In genomic region chr17:63399856-63400255, GRCh38 we compare ENCODE assay signal across 17 cellular contexts. TPM values are rescaled to one million over a fixed set of nuclear protein-coding genes. Genes with fewer than 3 reads are reported as not detected.
A peak's percentile ranks its signal among the peaks of the same experiment; 100 is the strongest.
DNase-seq lines count a peak whose midpoint lies in the region; ATAC-seq, FAIRE-seq and TF ChIP-seq lines count a peak whose summit lies in the region.
"Had no signal": no experiment of that assay in that cellular context is flagged by ENCODE, and none has a peak within 500 bp of the region (broad histone marks: within the 10 kb centered on the region; RNA-seq: fewer than 3 reads in every experiment).

No MANE protein-coding gene starts in this region.

- H3K4me2 ChIP-seq in astrocyte (ENCODE audit: low read length) (no peak overlapping the region), GM23338 (no peak overlapping the region)

- H3K9me3 ChIP-seq in astrocyte (ENCODE audit: insufficient read depth, low read depth, low read length) (no peaks in the 10 kb centered on the region), sigmoid colon (no peaks in the 10 kb centered on the region)

- H3K4me3 ChIP-seq in astrocyte (ENCODE audit: insufficient read depth, low read depth, low read length) = no peak overlapping the region
- H3K4me3 ChIP-seq in sigmoid colon = no peak overlapping the region
- H3K4me3 ChIP-seq in GM23338 = no peak overlapping the region

- H4K20me1 ChIP-seq in astrocyte (ENCODE audit: insufficient read depth, low read length) (peaks cover 8% of the 10 kb centered on the region), GM23338 (replicated peaks; ENCODE audit: insufficient read depth) (no peaks in the 10 kb centered on the region)

- TF ChIP-seq POLR2A in sigmoid colon (IDR thresholded peaks at IDR 0.05) = no peak

- intact Hi-C loops in left ventricle myocardium superior (cut with micrococcal nuclease) = loop anchor here (10.0 kb wide), 3 partner anchors 125 to 725 kb away; no protein-coding TSS in a partner anchor
- intact Hi-C loops in sigmoid colon (cut with DNase I) = loop anchor here (10.0 kb wide), 1 partner anchor 405 kb away; no protein-coding TSS in a partner anchor

- DNase-seq in GM04504 (ENCODE audit: low read depth) (peak; percentile 40), astrocyte (ENCODE audit: low read depth) (peak; percentile 44), left ventricle myocardium superior (peak; percentile 82), sigmoid colon (peak; percentile 91), NCI-H345 (lab: John Stamatoyannopoulos, UW) (no peak), GM23338 (ENCODE audit: low spot score) (no peak)
- DNase-seq in stimulated activated CD4-positive, alpha-beta T cell treated with anti-CD3 and anti-CD28 coated beads, Interleukin-1b, Interleukin-23, amount 100 ng/mL, for 48 hours = no peak
- DNase-seq: activated CD8-positive, alpha-beta T cell treated with anti-CD3 and anti-CD28 coated beads, Interleukin-2, amount 10 ng/mL, durations not matched to agents 7 days and 5 days; anterior cingulate cortex; DMS79 treated with DMSO at 0.1 percent for 48 hours; H7; NCI-H1694; SIG-M5; stimulated activated CD8-positive, alpha-beta memory T cell treated with anti-CD3 and anti-CD28 coated beads, Interleukin-4, amount 100 ng/mL, for 48 hours had no signal

- H3K27me3 ChIP-seq in astrocyte (ENCODE audit: insufficient read depth, low read length) (no peaks in the 10 kb centered on the region), sigmoid colon (no peaks in the 10 kb centered on the region), GM23338 (ENCODE audit: insufficient read depth) (no peaks in the 10 kb centered on the region)

- 66 to 81% methylated on average over 4 of the region's 4 CpGs for WGBS in sigmoid colon, 2 donors

- H3K36me3 Mint-ChIP-seq in astrocyte (ENCODE audit: low read depth, unreplicated experiment) = peaks cover 8% of the 10 kb centered on the region
- no peaks in the 10 kb centered on the region for H3K36me3 Mint-ChIP-seq in GM23338 (ENCODE audit: low read depth)

- no peak for FAIRE-seq in astrocyte (lab: Jason Lieb, UNC)

- H3K9me3 Mint-ChIP-seq in astrocyte (ENCODE audit: unreplicated experiment) = no peaks in the 10 kb centered on the region
- no peaks in the 10 kb centered on the region for H3K9me3 Mint-ChIP-seq in GM23338

- H3K79me2 ChIP-seq in astrocyte (ENCODE audit: insufficient read depth, low read length) (no peaks in the 10 kb centered on the region), GM23338 (replicated peaks; ENCODE audit: insufficient read depth) (no peaks in the 10 kb centered on the region)

- H3K9ac ChIP-seq in astrocyte (ENCODE audit: low read length) = no peak overlapping the region

- no peaks in the 10 kb centered on the region for H3K9me2 ChIP-seq in GM23338 (ENCODE audit: insufficient read depth)

- peaks cover 7% of the 10 kb centered on the region for H3K4me1 Mint-ChIP-seq in astrocyte (ENCODE audit: low read depth, unreplicated experiment)
- peaks cover 11% of the 10 kb centered on the region; the same call in 2 of the 3 replicates for H3K4me1 Mint-ChIP-seq in GM23338

- no peak overlapping the region for H3K4me3 Mint-ChIP-seq in astrocyte (ENCODE audit: unreplicated experiment)
- no peak overlapping the region for H3K4me3 Mint-ChIP-seq in GM23338
- H3K4me3 Mint-ChIP-seq: activated CD8-positive, alpha-beta T cell treated with anti-CD3 and anti-CD28 coated beads, Interleukin-2, amount 10 ng/mL, durations not matched to agents 7 days and 5 days had no signal

- H3K27ac ChIP-seq in astrocyte (ENCODE audit: low read depth, low read length) (no peak overlapping the region), sigmoid colon (peak overlapping the region; percentile 15 to 48 (median 36)), GM23338 (ENCODE audit: low read depth) (no peak overlapping the region)
- H3K27ac ChIP-seq: HL-60 had no signal

- H3K27ac Mint-ChIP-seq in astrocyte (ENCODE audit: unreplicated experiment) = peak overlapping the region; percentile 22
- no peak overlapping the region for H3K27ac Mint-ChIP-seq in GM23338
- H3K27ac Mint-ChIP-seq: activated CD8-positive, alpha-beta T cell treated with anti-CD3 and anti-CD28 coated beads, Interleukin-2, amount 10 ng/mL, durations not matched to agents 7 days and 5 days; progenitor cell of endocrine pancreas had no signal

- H3F3A ChIP-seq in GM23338 (replicated peaks; ENCODE audit: low read depth) = no peaks in the 10 kb centered on the region

- H3K36me3 ChIP-seq in astrocyte (ENCODE audit: insufficient read depth, low read length) = peaks cover 16% of the 10 kb centered on the region
- no peaks in the 10 kb centered on the region for H3K36me3 ChIP-seq in sigmoid colon
- H3K36me3 ChIP-seq in GM23338 (ENCODE audit: insufficient read depth) = no peaks in the 10 kb centered on the region

- no peak for TF ChIP-seq EP300 in sigmoid colon (IDR thresholded peaks at IDR 0.05)

- ATAC-seq in left ventricle myocardium superior (peak; percentile 93), GM21526 (IDR thresholded peaks at IDR 0.05; ENCODE audit: low FRiP score, unreplicated experiment) (no peak), GM23338 (no peak)
- ATAC-seq: activated CD8-positive, alpha-beta T cell treated with anti-CD3 and anti-CD28 coated beads, Interleukin-2, amount 10 ng/mL, durations not matched to agents 7 days and 5 days had no signal

- no peak for TF ChIP-seq CTCF in astrocyte (IDR thresholded peaks at IDR 0.05; ENCODE audit: insufficient read depth, low read depth, low read length)
- no peak for TF ChIP-seq CTCF in sigmoid colon (IDR thresholded peaks at IDR 0.05)
- no peak for TF ChIP-seq CTCF in GM23338 (conservative IDR thresholded peaks at IDR 0.05; ENCODE audit: low read depth in 2 of 2)

- H2AFZ ChIP-seq in astrocyte (ENCODE audit: low read depth, low read length) (no peak overlapping the region), GM23338 (no peak overlapping the region)

- H3K27me3 Mint-ChIP-seq in astrocyte (ENCODE audit: low read depth, unreplicated experiment) (no peaks in the 10 kb centered on the region), GM23338 (ENCODE audit: insufficient read depth, low read depth, poor library complexity) (no peaks in the 10 kb centered on the region)
- H3K27me3 Mint-ChIP-seq: progenitor cell of endocrine pancreas had no signal

- peaks cover 30% of the 10 kb centered on the region for H3K4me1 ChIP-seq in astrocyte (ENCODE audit: insufficient read depth, low read length)
- H3K4me1 ChIP-seq in sigmoid colon = peaks cover 0 to 18% (median 8%) of the 10 kb centered on the region in 4 donors
- H3K4me1 ChIP-seq in GM23338 (ENCODE audit: insufficient read depth) = no peaks in the 10 kb centered on the region

TF ChIP-seq in GM23338, 12 proteins besides CTCF, POLR2A, EP300 and RAD21 (continues in another document):
- TF ChIP-seq CREB1 (CRISPR knock-in tag; IDR thresholded peaks at IDR 0.05; ENCODE audit: low read depth) (no peak), ZNF331 (CRISPR knock-in tag; IDR thresholded peaks at IDR 0.05; ENCODE audit: low read depth) (no peak), REST (IDR thresholded peaks at IDR 0.05; ENCODE audit: unreplicated experiment) (no peak)
- TF ChIP-seq, protein P1, sequence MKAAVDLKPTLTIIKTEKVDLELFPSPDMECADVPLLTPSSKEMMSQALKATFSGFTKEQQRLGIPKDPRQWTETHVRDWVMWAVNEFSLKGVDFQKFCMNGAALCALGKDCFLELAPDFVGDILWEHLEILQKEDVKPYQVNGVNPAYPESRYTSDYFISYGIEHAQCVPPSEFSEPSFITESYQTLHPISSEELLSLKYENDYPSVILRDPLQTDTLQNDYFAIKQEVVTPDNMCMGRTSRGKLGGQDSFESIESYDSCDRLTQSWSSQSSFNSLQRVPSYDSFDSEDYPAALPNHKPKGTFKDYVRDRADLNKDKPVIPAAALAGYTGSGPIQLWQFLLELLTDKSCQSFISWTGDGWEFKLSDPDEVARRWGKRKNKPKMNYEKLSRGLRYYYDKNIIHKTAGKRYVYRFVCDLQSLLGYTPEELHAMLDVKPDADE (IDR thresholded peaks at IDR 0.05) = no peak

RNA-seq across cellular contexts. Expression of gene CYB561, which starts 46.2 kb away (rescaled TPM):
- total RNA-seq in astrocyte = 8.1 and 8.3 TPM in 2 replicates
- 14.7 TPM for total RNA-seq in left ventricle myocardium superior
- 10 to 100 TPM in 3 of 4 donors, 1 to 10 TPM in 1; 6.3 to 16.4 (median 12.9) TPM for total RNA-seq in sigmoid colon
- 10 to 100 TPM in 2 of 3 donors, 1 to 10 TPM in 1; 9.0 to 59.2 (median 10.2) TPM for polyA plus RNA-seq in sigmoid colon
- 21.9 and 30.9 TPM in 2 replicates for total RNA-seq in GM23338 (2014; rRNA removed; shearing (Covaris generic))
- 13.2 and 13.7 TPM in 2 replicates for polyA plus RNA-seq in GM23338 (2016; fragmentation: Nextera tagmentation; extraction: Ambion mirVana)

Comparison
In these comparisons a context has a peak if more than half of its experiments do, and no peak if none do; other contexts are left out.
1. DNase-seq: peak in GM04504 (single experiment), astrocyte (single experiment), left ventricle myocardium superior (single experiment) and sigmoid colon (single experiment); none in stimulated activated CD4-positive, alpha-beta T cell treated with anti-CD3 and anti-CD28 coated beads, Interleukin-1b, Interleukin-23, amount 100 ng/mL, for 48 hours (single experiment), NCI-H345 (single experiment) and GM23338 (single experiment).
2. H3K27ac ChIP-seq: peak in sigmoid colon (4 of 4); none in astrocyte (single experiment) and GM23338 (single experiment).